In genomic region chr3:123725652-123726400, GRCh38 we compare ENCODE assay signal across 2 cellular contexts.
TF ChIP-seq lines count a peak whose summit lies in the region.

No MANE protein-coding gene starts in this region.

TF ChIP-seq in GM23338, 12 proteins besides CTCF, POLR2A, EP300 and RAD21:
- TF ChIP-seq JUNB (IDR thresholded peaks at IDR 0.05; ENCODE audit: unreplicated experiment): no peak
- TF ChIP-seq NANOG (IDR thresholded peaks at IDR 0.05; ENCODE audit: borderline replicate concordance): no peak
- TF ChIP-seq ZNF331 (CRISPR knock-in tag; IDR thresholded peaks at IDR 0.05; ENCODE audit: low read depth): no peak
- TF ChIP-seq ZNF462 (CRISPR knock-in tag; IDR thresholded peaks at IDR 0.05): no peak
- TF ChIP-seq ZNF114 (CRISPR knock-in tag; IDR thresholded peaks at IDR 0.05): no peak
- TF ChIP-seq ETS1 (IDR thresholded peaks at IDR 0.05): no peak
- TF ChIP-seq CREB1 (CRISPR knock-in tag; IDR thresholded peaks at IDR 0.05; ENCODE audit: low read depth): no peak
- no peak for TF ChIP-seq REST (IDR thresholded peaks at IDR 0.05; ENCODE audit: unreplicated experiment)
- no peak for TF ChIP-seq EZH2phosphoT487 (IDR thresholded peaks at IDR 0.05; ENCODE audit: unreplicated experiment)
- TF ChIP-seq POLR2AphosphoS5 (IDR thresholded peaks at IDR 0.05; ENCODE audit: low read depth): no peak
- TF ChIP-seq STAT1 (IDR thresholded peaks at IDR 0.05; ENCODE audit: unreplicated experiment): no peak
- no peak for TF ChIP-seq EZH2 (IDR thresholded peaks at IDR 0.05; ENCODE audit: low read depth, unreplicated experiment)

TF ChIP-seq in H1, 55 proteins besides CTCF, POLR2A, EP300 and RAD21:
- TF ChIP-seq BCL11A (IDR thresholded peaks at IDR 0.05; ENCODE audit: low read depth in 2 of 2, low read length in 2 of 2): no peak
- TF ChIP-seq RNF2 (IDR thresholded peaks at IDR 0.05; ENCODE audit: borderline replicate concordance, low read depth, low read length, missing control alignments, poor library complexity, severe bottlenecking): no peak
- TF ChIP-seq SIN3A (conservative IDR thresholded peaks at IDR 0.05 in 1 of 2, IDR thresholded peaks at IDR 0.05 in 1 of 2; ENCODE audit: low read depth in 1 of 2, low read length in 2 of 2): no peak
- no peak for TF ChIP-seq TAF1 (IDR thresholded peaks at IDR 0.05; ENCODE audit: low read depth, low read length)
- no peak for TF ChIP-seq ATF3 (IDR thresholded peaks at IDR 0.05; ENCODE audit: insufficient read depth, low read depth, low read length)
- TF ChIP-seq TAF7 (optimal IDR thresholded peaks at IDR 0.05; ENCODE audit: borderline replicate concordance, low read depth, low read length): no peak
- no peak for TF ChIP-seq CEBPB (IDR thresholded peaks at IDR 0.05; ENCODE audit: low read depth, low read length)
